ENCODE assay signal across 11 cellular contexts in the genomic region with DNA sequence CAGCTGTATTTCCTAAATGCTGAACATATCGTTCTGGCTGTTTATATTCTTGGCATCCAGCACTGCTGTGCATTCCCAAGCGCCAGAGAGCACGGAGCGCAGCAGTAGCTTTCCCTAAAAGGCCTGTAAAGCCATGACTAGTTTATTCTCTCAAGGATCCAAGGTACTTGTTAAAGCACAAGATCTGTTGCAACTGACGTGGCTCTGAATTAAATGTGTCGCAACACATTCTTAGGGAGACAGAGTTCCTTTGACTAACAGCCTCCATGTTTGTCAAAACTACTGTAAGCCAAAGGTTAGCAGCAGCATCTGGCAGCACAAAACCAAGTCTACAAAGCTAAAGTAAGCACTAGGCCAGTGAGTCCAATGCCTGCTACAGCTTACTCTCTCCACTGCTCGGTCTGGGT.
DNase-seq lines count a peak whose midpoint lies in the region; ATAC-seq and TF ChIP-seq lines count a peak whose summit lies in the region.
"Had no signal": no experiment of that assay in that cellular context is flagged by ENCODE, and none has a peak within 500 bp of the region (broad histone marks: within the 10 kb centered on the region; RNA-seq: fewer than 3 reads in every experiment).

No MANE protein-coding gene starts in this region.

- peaks cover 9% of the 10 kb centered on the region; the same call in 1 of the 2 replicates for H3F3A ChIP-seq in PC-9 (ENCODE audit: insufficient read depth, low read depth)

- H3K4me1 ChIP-seq in PC-9 (replicated peaks; ENCODE audit: insufficient read depth) (peaks cover 23% of the 10 kb centered on the region), prostate gland (replicated peaks) (no peaks in the 10 kb centered on the region)

- no peaks in the 10 kb centered on the region for H4K20me1 ChIP-seq in PC-9 (ENCODE audit: insufficient read depth)

- no peaks in the 10 kb centered on the region for H3K79me2 ChIP-seq in PC-9 (ENCODE audit: low read depth)

- 34% methylated on average over 7 of the region's 7 CpGs for WGBS in prostate gland

- POLR2A ChIA-PET in PC-9 (lab: Charles Lee; ENCODE audit: unreplicated experiment) = no interaction called here

- DNase-seq in Daoy (ENCODE audit: low read depth) (peak; percentile 39), PC-9 (peak in 1 of 2 experiments; percentile 71), fibroblast of villous mesenchyme (ENCODE audit: low read depth) (peak; percentile 100), prostate gland (ENCODE audit: low spot score) (peak; percentile 45), dorsolateral prefrontal cortex (no peak), NCI-H345 treated with DMSO at 0.1 percent for 48 hours (lab: John Stamatoyannopoulos, UW; ENCODE audit: unreplicated experiment) (no peak), NCI-H82 treated with DMSO at 0.1 percent for 48 hours (lab: John Stamatoyannopoulos, UW; ENCODE audit: unreplicated experiment) (no peak)
- DNase-seq: activated CD8-positive, alpha-beta memory T cell treated with anti-CD3 and anti-CD28 coated beads, Interleukin-2, amount 10 ng/mL, durations not matched to agents 7 days and 5 days; DND-41; occipital lobe had no signal

- no peak overlapping the region for H3K4me3 ChIP-seq in PC-9
- H3K4me3 ChIP-seq in fibroblast of villous mesenchyme (ENCODE audit: low read depth, low read length) = no peak overlapping the region
- H3K4me3 ChIP-seq in prostate gland = no peak overlapping the region
- H3K4me3 ChIP-seq in dorsolateral prefrontal cortex = no peak overlapping the region

- no peak for TF ChIP-seq POLR2A in prostate gland (IDR thresholded peaks at IDR 0.05)

- no TSS peak for BruUV-seq in PC-9 (replicated peaks; lab: Mats Ljungman, UMichigan)

- ATAC-seq in GM18873 (IDR thresholded peaks at IDR 0.05; ENCODE audit: low FRiP score, unreplicated experiment) = no peak
- ATAC-seq: activated CD8-positive, alpha-beta memory T cell treated with anti-CD3 and anti-CD28 coated beads, Interleukin-2, amount 10 ng/mL, durations not matched to agents 7 days and 5 days had no signal

- H3K27me3 ChIP-seq in PC-9 (ENCODE audit: insufficient read depth, low read depth) (no peaks in the 10 kb centered on the region), prostate gland (replicated peaks; ENCODE audit: insufficient read depth) (no peaks in the 10 kb centered on the region), dorsolateral prefrontal cortex (peaks cover 0 to 8% (median 0%) of the 10 kb centered on the region in 45 donors)

- TF ChIP-seq CTCF in PC-9 (conservative IDR thresholded peaks at IDR 0.05) = no peak
- no peak for TF ChIP-seq CTCF in fibroblast of villous mesenchyme (IDR thresholded peaks at IDR 0.05; ENCODE audit: insufficient read depth, low read depth, low read length)
- TF ChIP-seq CTCF in prostate gland (IDR thresholded peaks at IDR 0.05) = no peak
- TF ChIP-seq CTCF in dorsolateral prefrontal cortex (IDR thresholded peaks at IDR 0.05 in 54 of 56, conservative IDR thresholded peaks at IDR 0.05 in 2 of 56; ENCODE audit: low read depth in 1 of 56, partially characterized antibody in 56 of 56) = no peak

- H3K36me3 ChIP-seq in PC-9 (ENCODE audit: low read depth) = no peaks in the 10 kb centered on the region
- H3K36me3 ChIP-seq in prostate gland = no peaks in the 10 kb centered on the region

- intact Hi-C loops in PC-9 (cut with micrococcal nuclease; ENCODE audit: unreplicated experiment) (no loop called here), prostate gland (cut with DNase I) (loop anchor here (5.0 kb wide), 1 partner anchor 88 kb away; no protein-coding TSS in a partner anchor), dorsolateral prefrontal cortex (cut with DNase I) (no loop called here)

- H3K27ac ChIP-seq in PC-9 = no peak overlapping the region
- H3K27ac ChIP-seq in prostate gland = peak overlapping the region; percentile 36 to 40
- H3K27ac ChIP-seq in dorsolateral prefrontal cortex = peak overlapping the region in 1 of 59 donors; percentile 3

- H3K9me3 ChIP-seq in PC-9 (ENCODE audit: insufficient read depth, low read depth) (no peaks in the 10 kb centered on the region), prostate gland (no peaks in the 10 kb centered on the region)

- peak overlapping the region; percentile 43; the same call in 1 of the 2 replicates for H3K4me2 ChIP-seq in PC-9

- peak overlapping the region; percentile 36; the same call in 1 of the 2 replicates for H2AFZ ChIP-seq in PC-9

- CTCF ChIA-PET in PC-9 (lab: Charles Lee) = interaction anchor here (0.8 kb wide), 1 partner anchor 11 kb away, joined by 4 read pairs; no protein-coding TSS in a partner anchor

- H3K9me2 ChIP-seq in PC-9 (ENCODE audit: insufficient read depth) = no peaks in the 10 kb centered on the region

Comparison
In these comparisons a context has a peak if more than half of its experiments do, and no peak if none do; other contexts are left out.
1. DNase-seq: peak in Daoy (single experiment), fibroblast of villous mesenchyme (single experiment) and prostate gland (single experiment); none in dorsolateral prefrontal cortex (0 of 10), NCI-H345 treated with DMSO at 0.1 percent for 48 hours (single experiment) and NCI-H82 treated with DMSO at 0.1 percent for 48 hours (single experiment).